ENCODE assay signal across 8 cellular contexts in genomic region chr15:90201150-90201943, GRCh38. TPM values are rescaled to one million over a fixed set of nuclear protein-coding genes. Genes with fewer than 3 reads are reported as not detected.
A peak's percentile ranks its signal among the peaks of the same experiment; 100 is the strongest.
DNase-seq lines count a peak whose midpoint lies in the region; ATAC-seq and TF ChIP-seq lines count a peak whose summit lies in the region.

TSS of gene SEMA4B (plus strand) at chr15:90201330. CDS start at chr15:90201579, 249 bp downstream.

- no peaks in the 10 kb centered on the region for H3K36me3 Mint-ChIP-seq in activated naive CD4-positive, alpha-beta T cell treated with anti-CD3 and anti-CD28 coated beads for 36 hours (ENCODE audit: low read depth)

- peak; percentile 62 for ATAC-seq in GM21367 (IDR thresholded peaks at IDR 0.05; ENCODE audit: unreplicated experiment)
- ATAC-seq in omental fat pad (ENCODE audit: low FRiP score): peak; percentile 75

- H3K9me3 ChIP-seq in HUES48 (ENCODE audit: control insufficient read depth, insufficient read depth, low read length): no peaks in the 10 kb centered on the region
- no peaks in the 10 kb centered on the region for H3K9me3 ChIP-seq in thymus (ENCODE audit: control insufficient read depth)

- intact Hi-C loops in activated naive CD4-positive, alpha-beta T cell treated with anti-CD3 and anti-CD28 coated beads for 36 hours (cut with micrococcal nuclease): loop anchor here (1.0 kb wide), 1 partner anchor 32 kb away; the partner anchor contains the start of gene CIB1

- H3K27ac ChIP-seq in HUES48 (ENCODE audit: low read depth, low read length) (peak within 1 kb of the TSS; percentile 60), thymus (ENCODE audit: low read depth) (peak within 1 kb of the TSS; percentile 48)

- H3K9ac ChIP-seq in HUES48 (ENCODE audit: low read depth, low read length): peak within 1 kb of the TSS; percentile 24

- peaks cover 11% of the 10 kb centered on the region for H3K4me1 Mint-ChIP-seq in activated naive CD4-positive, alpha-beta T cell treated with anti-CD3 and anti-CD28 coated beads for 36 hours (ENCODE audit: low read depth)

- H3K4me1 ChIP-seq in HUES48 (ENCODE audit: control insufficient read depth, insufficient read depth, low read length) (peaks cover 14% of the 10 kb centered on the region; the same call in 1 of the 2 replicates), thymus (ENCODE audit: control insufficient read depth, insufficient read depth, low read length) (peaks cover 15% of the 10 kb centered on the region)

- TF ChIP-seq CTCF in omental fat pad (IDR thresholded peaks at IDR 0.05): no peak

- peaks cover 2% of the 10 kb centered on the region for H3K27me3 Mint-ChIP-seq in activated naive CD4-positive, alpha-beta T cell treated with anti-CD3 and anti-CD28 coated beads for 36 hours (ENCODE audit: low read depth)

- H3K27ac Mint-ChIP-seq in activated naive CD4-positive, alpha-beta T cell treated with anti-CD3 and anti-CD28 coated beads for 36 hours: peak within 1 kb of the TSS; percentile 75

- DNase-seq in DMS53 (lab: John Stamatoyannopoulos, UW): peak; percentile 81
- DNase-seq in SK-MEL-5 (ENCODE audit: low read depth, low spot score): peak; percentile 58
- peak; percentile 72 for DNase-seq in activated naive CD4-positive, alpha-beta T cell treated with anti-CD3 and anti-CD28 coated beads for 36 hours
- no peak for DNase-seq in glomerular endothelial cell (ENCODE audit: extremely low read depth, low read depth, low spot score)
- no peak for DNase-seq in omental fat pad (ENCODE audit: low spot score)

- under 1% methylated on average over 85 of the region's 86 CpGs for WGBS in thymus

- H3K36me3 ChIP-seq in HUES48 (ENCODE audit: control insufficient read depth, insufficient read depth, low read length) (peaks cover 7% of the 10 kb centered on the region; the same call in 1 of the 2 replicates), thymus (ENCODE audit: control insufficient read depth, insufficient read depth) (peaks cover 10% of the 10 kb centered on the region)

- H3K9me3 Mint-ChIP-seq in activated naive CD4-positive, alpha-beta T cell treated with anti-CD3 and anti-CD28 coated beads for 36 hours: no peaks in the 10 kb centered on the region

- CTCF ChIA-PET in activated naive CD4-positive, alpha-beta T cell treated with anti-CD3 and anti-CD28 coated beads for 36 hours (lab: Charles Lee): interaction anchor here (0.6 to 1.7 kb wide), 7 partner anchors 10 to 102 kb away, joined by 3 to 6 read pairs (median 4); no protein-coding TSS in a partner anchor

- H3K27me3 ChIP-seq in HUES48 (ENCODE audit: control insufficient read depth, insufficient read depth, low read length) (peaks cover 3% of the 10 kb centered on the region; the same call in 1 of the 2 replicates), thymus (ENCODE audit: control insufficient read depth, insufficient read depth) (no peaks in the 10 kb centered on the region)

- H3K4me3 Mint-ChIP-seq in activated naive CD4-positive, alpha-beta T cell treated with anti-CD3 and anti-CD28 coated beads for 36 hours: peak within 1 kb of the TSS; percentile 77

- H3K4me3 ChIP-seq in HUES48 (ENCODE audit: low read depth, low read length): peak within 1 kb of the TSS; percentile 88
- peak within 1 kb of the TSS; percentile 91 for H3K4me3 ChIP-seq in thymus (ENCODE audit: low read length)

- in situ Hi-C loops in SK-MEL-5 (cut with HindIII; ENCODE audit: low pct_unique_long_range_greater_than_20kb, low sequenced_read_pairs): no loop called here

RNA-seq across cellular contexts. Expression of gene SEMA4B, which starts in this region (rescaled TPM):
- 10.6 and 17.1 TPM in 2 replicates for total RNA-seq in SK-MEL-5 (2014; rRNA removed; shearing (Covaris generic))
- 18.4 and 22.1 TPM in 2 replicates for polyA plus RNA-seq in SK-MEL-5 (2015; cell fraction: cytosol; rRNA removed)
- polyA plus RNA-seq in SK-MEL-5 (2015; cell fraction: nucleus; rRNA removed): 27.5 and 27.8 TPM in 2 replicates
- total RNA-seq in activated naive CD4-positive, alpha-beta T cell treated with anti-CD3 and anti-CD28 coated beads for 36 hours: 1 to 10 TPM; 6.8 to 8.6 TPM
- total RNA-seq in glomerular endothelial cell: 16.3 and 16.7 TPM in 2 replicates
- total RNA-seq in omental fat pad: 10 to 100 TPM in 3 of 4 donors, 1 to 10 TPM in 1; 9.3 to 24.4 (median 17.6) TPM
- polyA plus RNA-seq in thymus: 32.8 TPM

Comparison
In these comparisons a context has a peak if more than half of its experiments do, and no peak if none do; other contexts are left out.
1. DNase-seq: peak in DMS53 (single experiment), SK-MEL-5 (single experiment) and activated naive CD4-positive, alpha-beta T cell treated with anti-CD3 and anti-CD28 coated beads for 36 hours (single experiment); none in glomerular endothelial cell (single experiment) and omental fat pad (single experiment).